8 cellular contexts compared by ENCODE assay signal in the genomic region with DNA sequence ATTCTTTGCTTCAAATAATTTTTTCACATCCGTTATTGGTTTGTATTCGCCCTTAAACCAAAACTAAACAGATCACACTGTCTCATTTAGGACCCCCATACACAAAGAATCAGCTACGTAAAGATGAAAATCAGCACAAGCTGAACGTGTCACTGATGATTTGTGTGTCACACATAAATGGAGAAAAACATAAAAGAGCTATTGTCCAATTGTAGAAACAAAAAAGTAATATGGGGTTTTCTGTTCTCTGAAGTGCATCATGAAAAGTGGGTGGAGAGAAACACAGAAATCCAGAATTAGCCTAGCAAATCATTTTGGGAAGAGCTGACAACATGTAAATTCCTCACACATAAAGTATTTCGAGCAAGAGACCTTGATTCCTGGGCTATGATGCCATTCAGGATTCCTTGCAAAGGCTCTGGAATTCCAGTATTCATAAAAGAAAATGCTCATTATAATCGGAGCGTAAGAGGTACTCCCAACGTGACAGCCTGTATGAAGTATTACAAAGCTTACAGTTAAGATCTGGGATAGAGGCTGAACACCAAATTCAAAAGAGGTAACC. TPM values are rescaled to one million over a fixed set of nuclear protein-coding genes. Genes with fewer than 3 reads are reported as not detected.
DNase-seq lines count a peak whose midpoint lies in the region; ATAC-seq and TF ChIP-seq lines count a peak whose summit lies in the region.

No MANE protein-coding gene starts in this region.

- H3K4me3 Mint-ChIP-seq in activated CD4-positive, alpha-beta T cell treated with anti-CD3 and anti-CD28 coated beads for 36 hours: peak overlapping the region; percentile 83

- peaks cover 33% of the 10 kb centered on the region for H3K4me1 ChIP-seq in testis

- POLR2A ChIA-PET in activated CD4-positive, alpha-beta T cell treated with anti-CD3 and anti-CD28 coated beads for 36 hours (lab: Charles Lee): interaction anchor here (1.5 kb wide), 1 partner anchor 12 kb away, joined by 4 read pairs; no protein-coding TSS in a partner anchor

- no peaks in the 10 kb centered on the region for H3K27me3 ChIP-seq in testis

- peak overlapping the region; percentile 81 to 85 for H3K4me3 ChIP-seq in testis

- H3K27ac Mint-ChIP-seq in activated CD4-positive, alpha-beta T cell treated with anti-CD3 and anti-CD28 coated beads for 36 hours: peak overlapping the region; percentile 81

- no peaks in the 10 kb centered on the region for H3K9me3 Mint-ChIP-seq in activated CD4-positive, alpha-beta T cell treated with anti-CD3 and anti-CD28 coated beads for 36 hours (ENCODE audit: low read depth)

- no peak for DNase-seq in activated CD4-positive, alpha-beta T cell treated with anti-CD3 and anti-CD28 coated beads for 36 hours
- DNase-seq in activated CD4-positive, alpha-beta T cell treated with anti-CD3 and anti-CD28 coated beads, Interleukin-2, amount 50 U/mL, for 1 hour: no peak
- peak; percentile 81 for DNase-seq in iris pigment epithelial cell (ENCODE audit: low read depth)
- no peak for DNase-seq in testis
- no peak for DNase-seq in sciatic nerve (ENCODE audit: low spot score)
- DNase-seq in NCI-H1694 treated with DMSO at 0.1 percent for 48 hours (lab: John Stamatoyannopoulos, UW): no peak
- DNase-seq in HK-2 (ENCODE audit: unreplicated experiment): no peak

- no peak for ATAC-seq in activated CD4-positive, alpha-beta T cell treated with anti-CD3 and anti-CD28 coated beads for 36 hours
- no peak for ATAC-seq in sciatic nerve

- no peak for TF ChIP-seq CTCF in testis (IDR thresholded peaks at IDR 0.05)

- TF ChIP-seq POLR2A in testis (IDR thresholded peaks at IDR 0.05): no peak

- no peaks in the 10 kb centered on the region for H3K27me3 Mint-ChIP-seq in activated CD4-positive, alpha-beta T cell treated with anti-CD3 and anti-CD28 coated beads for 36 hours

- H3K9me3 ChIP-seq in testis: no peaks in the 10 kb centered on the region

- H3K36me3 ChIP-seq in testis (ENCODE audit: low read depth, missing control alignments): no peaks in the 10 kb centered on the region

- intact Hi-C loops in activated CD4-positive, alpha-beta T cell treated with anti-CD3 and anti-CD28 coated beads for 36 hours (cut with DNase I, micrococcal nuclease): loop anchor here in 1 of 2 experiments (2.0 kb wide), 1 partner anchor 1376 kb away; a partner anchor contains a TSS
- intact Hi-C loops in testis (cut with DNase I; ENCODE audit: low total_unique reads): no loop called here
- intact Hi-C loops in sciatic nerve (cut with DNase I): no loop called here

- WGBS in adipose tissue, 3 donors: 25 to 45% (median 42%) methylated on average over 8 of the region's 8 CpGs
- WGBS in testis, 2 donors: 26 to 27% methylated on average over 8 of the region's 8 CpGs

- CTCF ChIA-PET in activated CD4-positive, alpha-beta T cell treated with anti-CD3 and anti-CD28 coated beads for 36 hours (lab: Charles Lee): interaction anchor here (0.6 to 1.3 kb wide), 3 partner anchors 9 to 288 kb away, joined by 3 to 6 read pairs (median 3); no protein-coding TSS in a partner anchor

- H3K36me3 Mint-ChIP-seq in activated CD4-positive, alpha-beta T cell treated with anti-CD3 and anti-CD28 coated beads for 36 hours (ENCODE audit: low read depth): peaks cover 28% of the 10 kb centered on the region

- H3K27ac ChIP-seq in adipose tissue (ENCODE audit: low read depth, low read length): peak overlapping the region; percentile 56
- H3K27ac ChIP-seq in testis: peak overlapping the region in 1 of 2 donors; percentile 95

- peaks cover 49% of the 10 kb centered on the region for H3K4me1 Mint-ChIP-seq in activated CD4-positive, alpha-beta T cell treated with anti-CD3 and anti-CD28 coated beads for 36 hours

RNA-seq across cellular contexts. Expression of a gene that starts 1.1 kb away (rescaled TPM):
- 1 to 10 TPM; 4.2 to 5.1 TPM for total RNA-seq in activated CD4-positive, alpha-beta T cell treated with anti-CD3 and anti-CD28 coated beads for 36 hours
- 10 to 100 TPM in 2 of 3 donors, 1 to 10 TPM in 1; 2.0 to 18.3 (median 18.3) TPM for polyA plus RNA-seq in adipose tissue
- 10 to 100 TPM; 15.2 to 16.5 TPM for total RNA-seq in testis
- polyA plus RNA-seq in testis (ENCODE audit: insufficient read depth, low read depth, low replicate concordance): 19.5 TPM
- 30.7 TPM for total RNA-seq in sciatic nerve

RNA-seq across cellular contexts. Expression of a gene that starts 1.6 kb away (rescaled TPM):
- 10 to 100 TPM; 24.7 to 29.5 TPM for total RNA-seq in activated CD4-positive, alpha-beta T cell treated with anti-CD3 and anti-CD28 coated beads for 36 hours
- polyA plus RNA-seq in adipose tissue: 10 to 100 TPM; 26.9 to 76.0 (median 61.2) TPM
- total RNA-seq in testis: 10 to 100 TPM; 30.2 to 43.0 TPM
- 87.2 TPM for polyA plus RNA-seq in testis (ENCODE audit: insufficient read depth, low read depth, low replicate concordance)
- total RNA-seq in sciatic nerve: 25.6 TPM
